ENCODE assay signal across 9 cellular contexts in the genomic region with DNA sequence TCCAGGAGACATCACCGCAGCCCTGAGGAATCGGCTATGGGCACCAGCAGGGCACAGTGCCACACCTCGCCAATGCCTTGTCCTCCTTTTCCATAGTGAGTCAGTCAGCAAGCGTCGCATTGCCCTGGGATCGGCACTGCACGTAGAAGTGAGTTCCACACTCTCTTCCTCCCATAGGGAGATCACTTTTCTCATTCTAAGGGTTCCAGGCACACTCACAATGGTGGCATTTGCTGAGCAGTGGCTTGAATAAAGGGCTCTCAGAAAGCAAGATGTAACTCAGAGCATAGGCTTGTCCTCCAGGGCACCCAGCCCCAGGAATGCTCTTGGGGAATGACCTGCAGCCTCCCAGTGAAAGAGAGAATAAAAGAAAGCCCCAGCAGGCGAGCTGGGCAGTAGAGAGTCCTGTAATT. TPM values are rescaled to one million over a fixed set of nuclear protein-coding genes. Genes with fewer than 3 reads are reported as not detected.
A peak's percentile ranks its signal among the peaks of the same experiment; 100 is the strongest.
DNase-seq lines count a peak whose midpoint lies in the region; ATAC-seq and TF ChIP-seq lines count a peak whose summit lies in the region.
"Had no signal": no experiment of that assay in that cellular context is flagged by ENCODE, and none has a peak within 500 bp of the region (broad histone marks: within the 10 kb centered on the region; RNA-seq: fewer than 3 reads in every experiment).

No MANE protein-coding gene starts in this region.

- peak overlapping the region; percentile 98 for H3K27ac Mint-ChIP-seq in CD4-positive, alpha-beta T cell
- H3K27ac Mint-ChIP-seq in endothelial cell (ENCODE audit: unreplicated experiment) (peak overlapping the region; percentile 38), osteocyte (ENCODE audit: unreplicated experiment) (peak overlapping the region; percentile 99), Caco-2 (ENCODE audit: unreplicated experiment) (no peak overlapping the region)

- no peak for DNase-seq in CD4-positive, alpha-beta T cell
- DNase-seq in PC-3 (no peak), endothelial cell (ENCODE audit: low spot score) (no peak), osteocyte (ENCODE audit: extremely low spot score, unreplicated experiment) (no peak), Caco-2 (no peak)
- DNase-seq: nucleus accumbens had no signal

- ATAC-seq in CD4-positive, alpha-beta T cell (ENCODE audit: poor library complexity): no peak
- ATAC-seq in PC-3 (no peak), GM18498 (IDR thresholded peaks at IDR 0.05; ENCODE audit: unreplicated experiment) (no peak), HG03571 (IDR thresholded peaks at IDR 0.05; ENCODE audit: unreplicated experiment) (no peak), GM21515 (IDR thresholded peaks at IDR 0.05; ENCODE audit: unreplicated experiment) (no peak)

- H3K27me3 Mint-ChIP-seq in CD4-positive, alpha-beta T cell: no peaks in the 10 kb centered on the region
- peaks cover 32% of the 10 kb centered on the region for H3K27me3 Mint-ChIP-seq in endothelial cell (ENCODE audit: unreplicated experiment)
- H3K27me3 Mint-ChIP-seq in osteocyte (ENCODE audit: unreplicated experiment): no peaks in the 10 kb centered on the region
- peaks cover 17% of the 10 kb centered on the region for H3K27me3 Mint-ChIP-seq in Caco-2 (ENCODE audit: insufficient read depth, unreplicated experiment)

- no peak overlapping the region for H3K9ac ChIP-seq in PC-3 (ENCODE audit: low read length)

- H3K4me2 ChIP-seq in PC-3 (ENCODE audit: low read length): peak overlapping the region; percentile 83; the same call in 1 of the 2 replicates

- POLR2A ChIA-PET in CD4-positive, alpha-beta T cell (lab: Charles Lee): interaction anchor here (0.6 to 13.0 kb wide), 4 partner anchors 14 to 410 kb away, joined by 3 to 375 read pairs (median 4); a partner anchor contains a TSS
- POLR2A ChIA-PET in PC-3 (lab: Charles Lee; ENCODE audit: unreplicated experiment): no interaction called here
- POLR2A ChIA-PET in Caco-2 (lab: Charles Lee): no interaction called here

- peak overlapping the region; percentile 100 for H3K27ac ChIP-seq in CD4-positive, alpha-beta T cell (ENCODE audit: low read depth, low read length)
- H3K27ac ChIP-seq in PC-3 (ENCODE audit: low read length): peak overlapping the region; percentile 92; the same call in 1 of the 2 replicates

- no peaks in the 10 kb centered on the region for H3K9me2 ChIP-seq in PC-3 (replicated peaks; ENCODE audit: low read length)

- intact Hi-C loops in CD4-positive, alpha-beta T cell (cut with DNase I, micrococcal nuclease): loop anchor here (1.0 to 10.0 kb wide), 4 partner anchors 21 to 315 kb away; no protein-coding TSS in a partner anchor
- intact Hi-C loops in PC-3 (cut with micrococcal nuclease): loop anchor here (5.0 kb wide), 1 partner anchor 150 kb away; no protein-coding TSS in a partner anchor
- intact Hi-C loops in Caco-2 (cut with micrococcal nuclease; ENCODE audit: unreplicated experiment): no loop called here

- H3K4me3 ChIP-seq in PC-3 (ENCODE audit: low read length): no peak overlapping the region
- H3K4me3 ChIP-seq in Caco-2 (ENCODE audit: low read depth, low read length): no peak overlapping the region

- no peaks in the 10 kb centered on the region for H3K27me3 ChIP-seq in CD4-positive, alpha-beta T cell (ENCODE audit: control insufficient read depth, insufficient read depth, low read length)
- H3K27me3 ChIP-seq in PC-3 (ENCODE audit: low read length) (no peaks in the 10 kb centered on the region), Caco-2 (replicated peaks; ENCODE audit: control insufficient read depth, insufficient read depth, low read length) (no peaks in the 10 kb centered on the region; the same call in none of the 2 replicates)

- peak overlapping the region; percentile 86 for H3K4me3 Mint-ChIP-seq in CD4-positive, alpha-beta T cell
- H3K4me3 Mint-ChIP-seq in endothelial cell (ENCODE audit: unreplicated experiment) (peak overlapping the region; percentile 37), osteocyte (ENCODE audit: unreplicated experiment) (peak overlapping the region; percentile 93), Caco-2 (ENCODE audit: unreplicated experiment) (no peak overlapping the region)

- BruUV-seq in PC-3 (replicated peaks; lab: Mats Ljungman, UMichigan): no TSS peak
- no TSS peak for BruUV-seq in Caco-2 (replicated peaks; lab: Mats Ljungman, UMichigan)

- H3K4me1 Mint-ChIP-seq in CD4-positive, alpha-beta T cell (ENCODE audit: low read depth): peaks cover 59% of the 10 kb centered on the region
- H3K4me1 Mint-ChIP-seq in endothelial cell (ENCODE audit: unreplicated experiment) (peaks cover 28% of the 10 kb centered on the region), osteocyte (ENCODE audit: unreplicated experiment) (peaks cover 33% of the 10 kb centered on the region), Caco-2 (ENCODE audit: low read depth, unreplicated experiment) (no peaks in the 10 kb centered on the region)

- TF ChIP-seq CTCF in CD4-positive, alpha-beta T cell (IDR thresholded peaks at IDR 0.05): no peak
- no peak for TF ChIP-seq CTCF in PC-3 (conservative IDR thresholded peaks at IDR 0.05; ENCODE audit: low read depth, low read length)
- no peak for TF ChIP-seq CTCF in endothelial cell (IDR thresholded peaks at IDR 0.05; ENCODE audit: unreplicated experiment)
- no peak for TF ChIP-seq CTCF in osteocyte (IDR thresholded peaks at IDR 0.05)
- TF ChIP-seq CTCF in Caco-2 (IDR thresholded peaks at IDR 0.05; ENCODE audit: insufficient read depth in 1 of 2, low read depth in 1 of 2, low read length in 1 of 2, severe bottlenecking in 1 of 2, unreplicated experiment in 1 of 2): no peak

- H3K9me3 Mint-ChIP-seq in CD4-positive, alpha-beta T cell: no peaks in the 10 kb centered on the region
- H3K9me3 Mint-ChIP-seq in endothelial cell (ENCODE audit: unreplicated experiment) (no peaks in the 10 kb centered on the region), osteocyte (ENCODE audit: unreplicated experiment) (no peaks in the 10 kb centered on the region), Caco-2 (ENCODE audit: unreplicated experiment) (no peaks in the 10 kb centered on the region)

- peaks cover 10% of the 10 kb centered on the region for H3K4me1 ChIP-seq in PC-3 (ENCODE audit: insufficient read depth, low read length)
- H3K4me1 ChIP-seq in Caco-2: peaks cover 21% of the 10 kb centered on the region

- no peaks in the 10 kb centered on the region for H3F3A ChIP-seq in PC-3 (ENCODE audit: low read length, unreplicated experiment)

- H3K9me3 ChIP-seq in CD4-positive, alpha-beta T cell (ENCODE audit: control insufficient read depth, low read length): no peaks in the 10 kb centered on the region
- H3K9me3 ChIP-seq in PC-3 (ENCODE audit: low read length) (no peaks in the 10 kb centered on the region), Caco-2 (no peaks in the 10 kb centered on the region)

- peaks cover 27% of the 10 kb centered on the region for H3K79me2 ChIP-seq in PC-3 (ENCODE audit: low read length)

- CTCF ChIA-PET in CD4-positive, alpha-beta T cell (lab: Charles Lee): interaction anchor here (1.1 to 5.8 kb wide), 7 partner anchors 8 to 398 kb away, joined by 3 to 47 read pairs (median 3); a partner anchor contains a TSS
- CTCF ChIA-PET in PC-3 (lab: Charles Lee) (no interaction called here), Caco-2 (lab: Charles Lee) (interaction anchor here (1.3 kb wide), 1 partner anchor 107 kb away, joined by 3 read pairs; no protein-coding TSS in a partner anchor)

- peaks cover 9% of the 10 kb centered on the region for H4K20me1 ChIP-seq in PC-3 (ENCODE audit: low read length)

- peaks cover 46% of the 10 kb centered on the region for H3K36me3 Mint-ChIP-seq in CD4-positive, alpha-beta T cell (ENCODE audit: low read depth)
- peaks cover 29% of the 10 kb centered on the region for H3K36me3 Mint-ChIP-seq in endothelial cell (ENCODE audit: low read depth, unreplicated experiment)
- peaks cover 16% of the 10 kb centered on the region for H3K36me3 Mint-ChIP-seq in osteocyte (ENCODE audit: unreplicated experiment)
- peaks cover 16% of the 10 kb centered on the region for H3K36me3 Mint-ChIP-seq in Caco-2 (ENCODE audit: insufficient read depth, unreplicated experiment)

- H3K36me3 ChIP-seq in PC-3 (ENCODE audit: low read depth, low read length) (peaks cover 15% of the 10 kb centered on the region), Caco-2 (ENCODE audit: control insufficient read depth, insufficient read depth, low read length) (no peaks in the 10 kb centered on the region)

- no peak overlapping the region for H2AFZ ChIP-seq in PC-3 (ENCODE audit: low read length)

RNA-seq across cellular contexts. Expression of a gene that starts 1.1 kb away (rescaled TPM):
- 1,000 to 10,000 TPM; 1,576 to 1,603 TPM for total RNA-seq in CD4-positive, alpha-beta T cell
- total RNA-seq in PC-3 (2014; rRNA removed) (469 and 506 TPM in 2 replicates), endothelial cell (ENCODE audit: unreplicated experiment) (6,235 TPM), osteocyte (2,114 and 2,178 TPM in 2 replicates), Caco-2 (2022) (50.4 and 53.7 TPM in 2 replicates)

RNA-seq across cellular contexts. Expression of a gene that starts 25.4 kb away (rescaled TPM):
- total RNA-seq in CD4-positive, alpha-beta T cell: 10 to 100 TPM; 20.3 to 21.3 TPM
- total RNA-seq in PC-3 (2014; rRNA removed): 1.3 and 2.0 TPM in 2 replicates
- 17.7 TPM for total RNA-seq in endothelial cell (ENCODE audit: unreplicated experiment)
- total RNA-seq in osteocyte: 5.9 and 6.6 TPM in 2 replicates
- total RNA-seq in Caco-2 (2022): 8.6 and 11.0 TPM in 2 replicates
